Comparison of ENCODE assay signal across 8 cellular contexts in the genomic region with DNA sequence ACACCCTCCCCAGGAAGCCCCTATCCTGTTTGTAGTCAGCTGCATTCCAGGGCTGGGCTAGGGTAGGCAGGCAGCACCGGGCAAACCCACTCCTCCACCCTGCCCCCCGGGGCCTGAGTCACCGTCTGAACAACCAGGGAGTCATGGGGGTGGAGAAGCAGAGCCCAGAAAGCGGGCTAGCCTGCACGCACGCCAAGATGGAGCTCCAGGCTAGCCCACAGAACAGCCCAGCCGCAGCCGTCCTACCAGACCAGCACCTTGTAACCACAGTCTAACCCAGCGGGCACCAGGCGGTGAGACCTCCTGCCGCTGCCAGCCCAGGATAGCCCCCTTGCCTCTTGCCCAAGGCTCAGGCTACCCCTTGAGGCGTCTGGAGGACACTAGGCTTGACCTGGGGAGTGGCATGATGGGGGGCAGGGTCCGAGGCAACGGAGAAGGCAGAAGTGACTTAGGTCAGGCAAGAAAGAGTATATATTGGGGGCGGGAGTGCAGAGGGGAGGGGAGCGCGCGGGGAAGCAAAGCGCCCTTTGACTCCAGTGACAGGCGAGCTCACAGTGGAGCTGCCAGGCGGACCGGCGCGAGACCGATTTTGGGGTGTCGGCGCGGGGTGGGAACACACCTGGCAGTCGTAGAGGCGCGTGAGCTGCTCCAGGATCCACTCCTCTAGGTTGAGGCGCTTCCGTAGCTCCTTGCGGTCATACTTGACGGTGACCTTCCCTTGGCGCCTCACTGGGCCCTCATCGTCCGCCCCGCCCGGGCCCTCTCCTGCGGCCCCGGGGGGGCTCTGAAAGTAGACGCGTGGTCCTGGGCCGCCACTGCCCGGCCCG. TPM values are rescaled to one million over a fixed set of nuclear protein-coding genes. Genes with fewer than 3 reads are reported as not detected.
DNase-seq lines count a peak whose midpoint lies in the region; ATAC-seq lines count a peak whose summit lies in the region.

No MANE protein-coding gene starts in this region.

- peak; percentile 72 for DNase-seq in GM04504 (ENCODE audit: low read depth)
- DNase-seq in NCI-H1092 treated with DMSO at 0.1 percent for 48 hours (lab: John Stamatoyannopoulos, UW): peak; percentile 59
- peak; percentile 57 for DNase-seq in activated CD4-positive, alpha-beta T cell treated with anti-CD3 and anti-CD28 coated beads, Interleukin-2, amount 10 ng/mL, durations not matched to agents 7 days and 5 days
- DNase-seq in mesendoderm: peak; percentile 91
- DNase-seq in stimulated activated CD8-positive, alpha-beta memory T cell treated with anti-CD3 and anti-CD28 coated beads, Interleukin-4, amount 100 ng/mL, for 48 hours: peak; percentile 85

- H3K36me3 ChIP-seq in duodenal mucosa (ENCODE audit: control insufficient read depth in 1 of 2, insufficient read depth in 2 of 2, low read length in 2 of 2): peaks cover 0 to 12% of the 10 kb centered on the region in 2 donors
- H3K36me3 ChIP-seq in mesendoderm (ENCODE audit: control insufficient read depth, insufficient read depth, low read length): peaks cover 1% of the 10 kb centered on the region

- no peaks in the 10 kb centered on the region for H3K27me3 Mint-ChIP-seq in activated CD4-positive, alpha-beta T cell treated with anti-CD3 and anti-CD28 coated beads, Interleukin-2, amount 10 ng/mL, durations not matched to agents 7 days and 5 days

- ATAC-seq in HG03108 (IDR thresholded peaks at IDR 0.05; ENCODE audit: unreplicated experiment) (no peak), HG02852 (IDR thresholded peaks at IDR 0.05; ENCODE audit: unreplicated experiment) (no peak)

- H3K4me1 ChIP-seq in duodenal mucosa (ENCODE audit: control insufficient read depth in 1 of 2, insufficient read depth in 2 of 2, low read length in 2 of 2) (peaks cover 56 to 74% of the 10 kb centered on the region in 2 donors), mesendoderm (ENCODE audit: control insufficient read depth, low read depth, low read length) (peaks cover 12% of the 10 kb centered on the region)

- peak overlapping the region; percentile 44 for H3K4ac ChIP-seq in mesendoderm (ENCODE audit: low read depth, low read length)

- H3K9ac ChIP-seq in duodenal mucosa (ENCODE audit: low read depth in 1 of 2, low read length in 2 of 2): peak overlapping the region; percentile 91 to 95
- peak overlapping the region; percentile 95 for H3K9ac ChIP-seq in mesendoderm (ENCODE audit: low read length)

- H3K23ac ChIP-seq in mesendoderm (ENCODE audit: low read length): peak overlapping the region; percentile 75

- no CpG with 5 or more reads among the region's 47 CpGs for WGBS in mesendoderm (ENCODE audit: extremely low coverage, insufficient coverage, low lambda C conversion rate)

- no peak overlapping the region for H2BK15ac ChIP-seq in mesendoderm (replicated peaks; ENCODE audit: low read depth)

- H3K9me3 Mint-ChIP-seq in activated CD4-positive, alpha-beta T cell treated with anti-CD3 and anti-CD28 coated beads, Interleukin-2, amount 10 ng/mL, durations not matched to agents 7 days and 5 days: no peaks in the 10 kb centered on the region

- H3K27ac ChIP-seq in duodenal mucosa (ENCODE audit: low read depth, low read length): peak overlapping the region; percentile 77
- H3K27ac ChIP-seq in mesendoderm (ENCODE audit: low read depth, low read length): peak overlapping the region; percentile 46

- H2BK5ac ChIP-seq in mesendoderm (ENCODE audit: low read length): peak overlapping the region; percentile 64

- POLR2A ChIA-PET in activated CD4-positive, alpha-beta T cell treated with anti-CD3 and anti-CD28 coated beads, Interleukin-2, amount 10 ng/mL, durations not matched to agents 7 days and 5 days (lab: Charles Lee): interaction anchor here (0.6 to 1.4 kb wide), 2 partner anchors 17 to 23 kb away, joined by 3 to 4 read pairs; no protein-coding TSS in a partner anchor

- peaks cover 23% of the 10 kb centered on the region for H3K79me2 ChIP-seq in mesendoderm (ENCODE audit: control insufficient read depth, insufficient read depth, low read length)

- H3K9me3 ChIP-seq in duodenal mucosa (ENCODE audit: control insufficient read depth in 1 of 2, low read length in 2 of 2): no peaks in the 10 kb centered on the region

- H3K4me2 ChIP-seq in mesendoderm (ENCODE audit: low read length): peak overlapping the region; percentile 35

- peak overlapping the region; percentile 87 for H3K27ac Mint-ChIP-seq in activated CD4-positive, alpha-beta T cell treated with anti-CD3 and anti-CD28 coated beads, Interleukin-2, amount 10 ng/mL, durations not matched to agents 7 days and 5 days

- peak overlapping the region; percentile 0 for H2BK120ac ChIP-seq in mesendoderm (ENCODE audit: low read depth, low read length)

- H2AK5ac ChIP-seq in mesendoderm (ENCODE audit: low read length): peak overlapping the region; percentile 86

- no peaks in the 10 kb centered on the region for H3K27me3 ChIP-seq in duodenal mucosa (ENCODE audit: control insufficient read depth in 1 of 2, insufficient read depth in 2 of 2, low read length in 2 of 2)
- no peaks in the 10 kb centered on the region for H3K27me3 ChIP-seq in mesendoderm (ENCODE audit: insufficient read depth, low read length, poor library complexity)

- peaks cover 7% of the 10 kb centered on the region for H3K79me1 ChIP-seq in mesendoderm (ENCODE audit: low read length)

- peaks cover 9% of the 10 kb centered on the region for H3K36me3 Mint-ChIP-seq in activated CD4-positive, alpha-beta T cell treated with anti-CD3 and anti-CD28 coated beads, Interleukin-2, amount 10 ng/mL, durations not matched to agents 7 days and 5 days (ENCODE audit: low read depth)

- peak overlapping the region; percentile 15 for H3K18ac ChIP-seq in mesendoderm (ENCODE audit: low read length)

- CTCF ChIA-PET in activated CD4-positive, alpha-beta T cell treated with anti-CD3 and anti-CD28 coated beads, Interleukin-2, amount 10 ng/mL, durations not matched to agents 7 days and 5 days (lab: Charles Lee): interaction anchor here (0.6 to 11.3 kb wide), 11 partner anchors 8 to 499 kb away, joined by 3 to 162 read pairs (median 4); partner anchors contain the start of gene CATSPERZ

- H3K4me3 Mint-ChIP-seq in activated CD4-positive, alpha-beta T cell treated with anti-CD3 and anti-CD28 coated beads, Interleukin-2, amount 10 ng/mL, durations not matched to agents 7 days and 5 days: peak overlapping the region; percentile 81

- peak overlapping the region; percentile 94 to 95 for H3K4me3 ChIP-seq in duodenal mucosa (ENCODE audit: low read depth in 1 of 2, low read length in 2 of 2)
- peak overlapping the region; percentile 94 for H3K4me3 ChIP-seq in mesendoderm (ENCODE audit: low read length)

- peaks cover 44% of the 10 kb centered on the region for H3K4me1 Mint-ChIP-seq in activated CD4-positive, alpha-beta T cell treated with anti-CD3 and anti-CD28 coated beads, Interleukin-2, amount 10 ng/mL, durations not matched to agents 7 days and 5 days

- H3K56ac ChIP-seq in mesendoderm (ENCODE audit: low read length): peak overlapping the region; percentile 98

- H4K5ac ChIP-seq in mesendoderm (ENCODE audit: low read length): no peak overlapping the region

- H4K8ac ChIP-seq in mesendoderm (ENCODE audit: low read depth, low read length): no peak overlapping the region

RNA-seq across cellular contexts. Expression of gene PPP1R14B, which starts 0.7 kb away (rescaled TPM):
- 10 to 100 TPM; 81.1 to 86.0 TPM for total RNA-seq in activated CD4-positive, alpha-beta T cell treated with anti-CD3 and anti-CD28 coated beads, Interleukin-2, amount 10 ng/mL, durations not matched to agents 7 days and 5 days
- 546 TPM for polyA plus RNA-seq in mesendoderm (2013, experiment 1 of 2)
- polyA plus RNA-seq in mesendoderm (2013, experiment 2 of 2): 550 TPM

RNA-seq across cellular contexts. Expression of gene FKBP2, which starts 5.1 kb away (rescaled TPM):
- 10 to 100 TPM; 21.9 to 24.8 TPM for total RNA-seq in activated CD4-positive, alpha-beta T cell treated with anti-CD3 and anti-CD28 coated beads, Interleukin-2, amount 10 ng/mL, durations not matched to agents 7 days and 5 days
- 47.8 TPM for polyA plus RNA-seq in mesendoderm (2013, experiment 1 of 2)
- 45.9 TPM for polyA plus RNA-seq in mesendoderm (2013, experiment 2 of 2)

RNA-seq across cellular contexts. Expression of gene PLCB3, which starts 5.3 kb away (rescaled TPM):
- 10 to 100 TPM; 11.6 to 12.4 TPM for total RNA-seq in activated CD4-positive, alpha-beta T cell treated with anti-CD3 and anti-CD28 coated beads, Interleukin-2, amount 10 ng/mL, durations not matched to agents 7 days and 5 days
- 39.7 TPM for polyA plus RNA-seq in mesendoderm (2013, experiment 1 of 2)
- 40.7 TPM for polyA plus RNA-seq in mesendoderm (2013, experiment 2 of 2)

RNA-seq across cellular contexts. Expression of gene VEGFB, which starts 11.6 kb away (rescaled TPM):
- total RNA-seq in activated CD4-positive, alpha-beta T cell treated with anti-CD3 and anti-CD28 coated beads, Interleukin-2, amount 10 ng/mL, durations not matched to agents 7 days and 5 days: 10 to 100 TPM; 51.1 to 60.3 TPM
- polyA plus RNA-seq in mesendoderm (2013, experiment 1 of 2): 14.3 TPM
- polyA plus RNA-seq in mesendoderm (2013, experiment 2 of 2): 15.5 TPM

RNA-seq across cellular contexts. Expression of gene DNAJC4, which starts 15.7 kb away (rescaled TPM):
- total RNA-seq in activated CD4-positive, alpha-beta T cell treated with anti-CD3 and anti-CD28 coated beads, Interleukin-2, amount 10 ng/mL, durations not matched to agents 7 days and 5 days: 10 to 100 TPM; 39.5 to 40.5 TPM
- 10.4 TPM for polyA plus RNA-seq in mesendoderm (2013, experiment 1 of 2)
- 11.5 TPM for polyA plus RNA-seq in mesendoderm (2013, experiment 2 of 2)
